Comparison of ENCODE assay signal across 9 cellular contexts in the genomic region with DNA sequence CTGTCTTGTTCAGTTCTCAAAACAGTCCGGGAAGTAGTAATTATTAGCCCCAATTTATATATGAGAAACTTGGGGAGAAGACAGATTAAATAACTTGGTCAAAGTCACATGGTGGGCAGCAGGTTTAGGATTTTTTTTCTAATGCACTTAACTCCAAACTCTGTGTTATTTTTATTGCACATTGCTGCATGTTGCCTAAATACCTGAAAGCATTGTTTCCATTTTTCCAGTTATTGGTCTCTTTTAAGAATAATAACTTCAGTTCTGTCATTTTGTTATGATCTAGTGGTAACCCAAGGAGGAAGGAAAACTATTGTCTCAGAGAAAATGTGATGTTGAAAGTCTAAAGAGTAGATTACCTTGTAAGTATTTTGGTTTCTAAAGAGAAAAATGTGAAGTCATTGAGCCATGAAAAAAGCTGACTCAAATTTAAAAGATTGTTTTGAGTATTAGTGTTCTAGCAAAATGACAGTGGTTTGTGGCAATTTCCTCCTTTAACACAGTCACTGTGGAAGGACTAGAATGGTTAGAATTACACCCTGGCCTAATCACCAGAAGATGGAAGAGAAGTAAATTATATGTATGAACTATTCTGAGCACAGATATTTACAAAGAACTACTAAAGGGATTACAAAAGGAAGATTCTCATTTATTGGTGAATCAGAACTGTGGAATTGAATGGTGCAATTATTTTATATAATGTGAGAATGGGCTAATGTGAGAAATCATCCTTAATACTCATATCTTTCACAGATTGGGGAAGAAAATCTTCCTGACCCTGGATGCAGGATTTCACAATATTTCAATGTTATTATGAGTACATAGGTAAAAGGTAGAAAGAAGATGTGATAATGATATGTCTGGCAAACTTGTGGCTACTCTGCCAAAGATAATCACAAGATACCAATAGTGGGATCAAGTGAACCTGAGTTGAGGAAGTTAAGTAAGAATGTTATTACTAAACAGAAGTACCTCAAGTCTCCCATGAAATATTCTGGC. TPM values are rescaled to one million over a fixed set of nuclear protein-coding genes. Genes with fewer than 3 reads are reported as not detected.
DNase-seq lines count a peak whose midpoint lies in the region; ATAC-seq and TF ChIP-seq lines count a peak whose summit lies in the region.
"Had no signal": no experiment of that assay in that cellular context is flagged by ENCODE, and none has a peak within 500 bp of the region (broad histone marks: within the 10 kb centered on the region; RNA-seq: fewer than 3 reads in every experiment).

No MANE protein-coding gene starts in this region.

- no peaks in the 10 kb centered on the region for H3K4me1 Mint-ChIP-seq in CD4-positive, alpha-beta T cell (ENCODE audit: low read depth)

- CTCF ChIA-PET in CD4-positive, alpha-beta T cell (lab: Charles Lee) = no interaction called here

- H3K27ac ChIP-seq in HL-60 (replicated peaks) = peak overlapping the region; percentile 51
- peak overlapping the region in 3 of 4 donors; percentile 15 to 49 (median 45) for H3K27ac ChIP-seq in esophagus squamous epithelium
- H3K27ac ChIP-seq in CD4-positive, alpha-beta T cell (ENCODE audit: low read depth, low read length) = no peak overlapping the region
- H3K27ac ChIP-seq: right lobe of liver had no signal

- peaks cover 0 to 36% (median 5%) of the 10 kb centered on the region in 3 donors for H3K4me1 ChIP-seq in esophagus squamous epithelium
- H3K4me1 ChIP-seq: right lobe of liver had no signal

- no peaks in the 10 kb centered on the region for H3K36me3 Mint-ChIP-seq in CD4-positive, alpha-beta T cell (ENCODE audit: low read depth)

- H3K36me3 ChIP-seq in esophagus squamous epithelium (no peaks in the 10 kb centered on the region), MG63 (no peaks in the 10 kb centered on the region)
- H3K36me3 ChIP-seq: right lobe of liver had no signal

- TF ChIP-seq CTCF in GM12865 (IDR thresholded peaks at IDR 0.05; ENCODE audit: insufficient read depth, low read depth, low read length, missing control alignments) = no peak
- no peak for TF ChIP-seq CTCF in HL-60 (IDR thresholded peaks at IDR 0.05; ENCODE audit: insufficient read depth, low read length)
- TF ChIP-seq CTCF in esophagus squamous epithelium (IDR thresholded peaks at IDR 0.05) = no peak
- TF ChIP-seq CTCF in CD4-positive, alpha-beta T cell (IDR thresholded peaks at IDR 0.05) = no peak

- no peak overlapping the region for H3K4me3 Mint-ChIP-seq in CD4-positive, alpha-beta T cell

- H3K27me3 Mint-ChIP-seq in CD4-positive, alpha-beta T cell = peaks cover 5% of the 10 kb centered on the region

- H3K27me3 ChIP-seq in HL-60 (ENCODE audit: insufficient read depth, poor library complexity, severe bottlenecking) (no peaks in the 10 kb centered on the region), esophagus squamous epithelium (no peaks in the 10 kb centered on the region), MG63 (no peaks in the 10 kb centered on the region)
- H3K27me3 ChIP-seq in CD4-positive, alpha-beta T cell (ENCODE audit: control insufficient read depth, insufficient read depth, low read length) = no peaks in the 10 kb centered on the region
- H3K27me3 ChIP-seq: right lobe of liver had no signal

- no peaks in the 10 kb centered on the region for H3K9me3 Mint-ChIP-seq in CD4-positive, alpha-beta T cell

- POLR2A ChIA-PET in CD4-positive, alpha-beta T cell (lab: Charles Lee) = no interaction called here

- H3K4me3 ChIP-seq in GM12865 (ENCODE audit: low read depth, low read length) (no peak overlapping the region), HL-60 (replicated peaks; ENCODE audit: insufficient read depth, low read length) (no peak overlapping the region), esophagus squamous epithelium (no peak overlapping the region), MG63 (no peak overlapping the region)
- H3K4me3 ChIP-seq: right lobe of liver had no signal

- DNase-seq in GM12865 (ENCODE audit: low read depth) = peak; percentile 66
- DNase-seq in HL-60 (ENCODE audit: low read depth in 1 of 2, low spot score in 1 of 2) = peak in 1 of 2 experiments; percentile 49
- DNase-seq in esophagus squamous epithelium (lab: John Stamatoyannopoulos, UW) = no peak
- DNase-seq in MG63 = no peak
- DNase-seq in CD4-positive, alpha-beta T cell = no peak
- DNase-seq in activated T-cell treated with anti-CD3 and anti-CD28 coated beads, Interleukin-2, amount 50 U/mL, for 1 hour = no peak
- no peak for DNase-seq in ACHN
- DNase-seq: right lobe of liver had no signal

- 78 to 100% methylated on average over 1 of the region's 1 CpG for WGBS in esophagus squamous epithelium, 2 donors

- H3K9me3 ChIP-seq in esophagus squamous epithelium (no peaks in the 10 kb centered on the region), MG63 (no peaks in the 10 kb centered on the region)
- no peaks in the 10 kb centered on the region for H3K9me3 ChIP-seq in CD4-positive, alpha-beta T cell (ENCODE audit: control insufficient read depth, low read length)
- H3K9me3 ChIP-seq: right lobe of liver had no signal

- in situ Hi-C loops in ACHN (cut with HindIII; ENCODE audit: low pct_ligation_motif_present, low pct_unique_long_range_greater_than_20kb, low sequenced_read_pairs) = no loop called here

- peak; percentile 89 for ATAC-seq in GM21717 (IDR thresholded peaks at IDR 0.05; ENCODE audit: unreplicated experiment)
- no peak for ATAC-seq in CD4-positive, alpha-beta T cell (ENCODE audit: poor library complexity)

- H3K27ac Mint-ChIP-seq in CD4-positive, alpha-beta T cell = no peak overlapping the region

- intact Hi-C loops in esophagus squamous epithelium (cut with DNase I) = no loop called here
- intact Hi-C loops in CD4-positive, alpha-beta T cell (cut with DNase I, micrococcal nuclease) = no loop called here

- no peak for TF ChIP-seq POLR2A in esophagus squamous epithelium (IDR thresholded peaks at IDR 0.05)

RNA-seq across cellular contexts. Expression of a gene that starts 21.7 kb away (rescaled TPM):
- total RNA-seq in esophagus squamous epithelium = 10 to 100 TPM in 1 of 4 donors, 1 to 10 TPM in 1, under 1 TPM in 1, not detected in 1; 0.76 to 90.2 (median 2.4) TPM
- 4.5 and 12.3 TPM in 2 replicates for total RNA-seq in MG63 (2014; rRNA removed; shearing (Covaris generic); ENCODE audit: low replicate concordance)
- 10 to 100 TPM in 1 of 2 experiments, 1 to 10 TPM in 1; 9.9 to 11.4 TPM for total RNA-seq in CD4-positive, alpha-beta T cell
